24 cellular contexts compared by ENCODE assay signal in the genomic region with DNA sequence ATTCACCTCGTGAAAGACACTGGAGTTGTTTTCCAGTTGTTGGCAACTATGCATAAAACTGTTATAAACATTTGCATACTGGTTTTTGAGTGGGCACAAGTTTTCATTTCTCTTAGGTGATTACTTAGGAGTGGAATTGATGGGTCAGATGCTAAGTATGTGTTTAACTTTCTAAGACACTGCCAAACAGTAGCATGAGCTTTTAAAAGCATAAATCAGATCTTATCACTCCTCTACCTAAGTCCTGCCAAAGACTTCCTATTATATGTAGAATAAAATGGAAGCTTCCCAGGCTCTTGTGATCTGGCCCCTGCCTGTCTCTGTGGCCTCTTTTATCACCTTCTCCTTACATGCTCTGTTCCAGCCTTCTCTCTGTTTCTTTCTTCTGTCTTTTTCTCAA.
"Had no signal": no experiment of that assay in that cellular context is flagged by ENCODE, and none has a peak within 500 bp of the region (broad histone marks: within the 10 kb centered on the region; RNA-seq: fewer than 3 reads in every experiment).

No MANE protein-coding gene starts in this region.

- ATAC-seq: activated naive CD4-positive, alpha-beta T cell treated with anti-CD3 and anti-CD28 coated beads, Interleukin-2, amount 50 U/mL, for 72 hours; activated naive CD8-positive, alpha-beta T cell treated with anti-CD3 and anti-CD28 coated beads, Interleukin-2, amount 50 U/mL, for 24 hours; activated T-cell treated with anti-CD3 and anti-CD28 coated beads, Interleukin-2, amount 50 U/mL, for 4 hours had no signal

- H3K9me3 ChIP-seq: breast epithelium had no signal

- H3K4me1 ChIP-seq: breast epithelium had no signal

- H3K27me3 ChIP-seq: breast epithelium had no signal

- DNase-seq: activated CD4-positive, alpha-beta memory T cell treated with anti-CD3 and anti-CD28 coated beads for 36 hours; activated CD4-positive, alpha-beta T cell treated with anti-CD3 and anti-CD28 coated beads, Interleukin-2, amount 10 ng/mL, durations not matched to agents 7 days and 5 days; activated CD4-positive, CD25-positive, alpha-beta regulatory T cell; activated CD8-positive, alpha-beta memory T cell treated with anti-CD3 and anti-CD28 coated beads for 24 hours; activated effector memory CD4-positive, alpha-beta T cell treated with anti-CD3 and anti-CD28 coated beads, Interleukin-2, amount 50 U/mL, for 16 hours; activated naive CD4-positive, alpha-beta T cell treated with Interleukin-2 at 50 U/mL for 16 hours; activated naive CD8-positive, alpha-beta T cell treated with anti-CD3 and anti-CD28 coated beads, Interleukin-2, amount 50 U/mL, for 24 hours; activated T-cell treated with anti-CD3 and anti-CD28 coated beads, Interleukin-2, amount 50 U/mL, for 4 hours; amygdala; caudate nucleus; Kasumi-1; NCI-H1092; NCI-H1417 treated with DMSO at 0.1 percent for 48 hours; NCI-H1694; NCI-H2029; NCI-H2107; NCI-H345; NCI-H510A; SIG-M5; T-helper 1 cell had no signal

- H3K27ac ChIP-seq: breast epithelium, coronary artery, VCaP had no signal

- H3K4me3 ChIP-seq: breast epithelium, coronary artery had no signal

- H3K36me3 ChIP-seq: breast epithelium had no signal
